Comparison of ENCODE assay signal across 1 cellular context in genomic region chr3:171155122-171155700, GRCh38.
TF ChIP-seq lines count a peak whose summit lies in the region.

No MANE protein-coding gene starts in this region.

TF ChIP-seq in Ishikawa, 13 proteins besides CTCF, POLR2A, EP300 and RAD21 (continued from another document):
- TF ChIP-seq REST (IDR thresholded peaks at IDR 0.05; ENCODE audit: low read depth) (no peak), EGR1 (IDR thresholded peaks at IDR 0.05) (no peak), ZBTB7A (IDR thresholded peaks at IDR 0.05; ENCODE audit: low read depth) (no peak), CREB1 (IDR thresholded peaks at IDR 0.05; ENCODE audit: low read depth) (no peak)
